In the genomic region with DNA sequence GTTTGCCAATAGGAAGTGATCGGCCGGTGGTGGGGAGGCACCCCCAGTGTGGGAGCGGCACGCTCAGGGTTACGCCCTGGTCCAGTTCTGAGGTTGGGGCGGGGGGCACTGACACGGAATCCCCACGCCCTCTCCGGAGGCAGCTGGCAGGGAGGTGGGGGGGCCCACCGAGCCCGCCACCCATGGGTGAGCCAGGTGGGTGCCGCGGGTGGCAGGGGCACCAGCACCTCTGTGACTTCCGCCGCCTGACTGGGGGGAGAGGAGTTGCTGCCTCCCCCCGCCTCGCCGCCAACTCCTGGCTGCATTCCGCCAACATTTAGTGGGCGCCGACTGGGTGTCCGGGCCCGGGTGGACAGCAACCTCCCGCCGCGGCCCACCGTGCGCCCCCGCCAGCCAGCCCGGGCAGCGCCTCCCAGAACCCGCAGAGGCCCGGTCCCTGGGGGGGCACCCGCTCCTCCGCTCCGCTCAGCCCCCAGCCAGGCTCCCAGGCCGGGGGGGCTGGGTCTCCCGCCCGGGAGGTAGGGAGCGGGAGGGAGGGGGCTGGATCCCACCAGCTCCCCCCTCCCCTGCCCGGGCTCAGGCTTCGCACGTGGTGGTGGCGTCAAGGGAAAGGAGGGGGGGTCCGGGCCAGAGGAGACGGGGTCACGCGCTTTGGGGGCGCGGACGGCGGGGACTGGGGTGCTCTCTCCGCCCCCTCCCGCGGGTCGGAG, we compare ENCODE assay signal across 8 cellular contexts. TPM values are rescaled to one million over a fixed set of nuclear protein-coding genes. Genes with fewer than 3 reads are reported as not detected.
DNase-seq lines count a peak whose midpoint lies in the region; ATAC-seq, FAIRE-seq and TF ChIP-seq lines count a peak whose summit lies in the region.

No MANE protein-coding gene starts in this region.

- peaks cover 4% of the 10 kb centered on the region for H3K4me1 Mint-ChIP-seq in activated T-helper 17 cell treated with anti-CD3 and anti-CD28 coated beads, Interleukin-2, amount 50 U/mL, for 72 hours
- H3K4me1 Mint-ChIP-seq in nephron progenitor cell = peaks cover 19% of the 10 kb centered on the region

- no peak overlapping the region for H3K27ac Mint-ChIP-seq in activated T-helper 17 cell treated with anti-CD3 and anti-CD28 coated beads, Interleukin-2, amount 50 U/mL, for 72 hours
- H3K27ac Mint-ChIP-seq in nephron progenitor cell = no peak overlapping the region

- H3K36me3 Mint-ChIP-seq in activated T-helper 17 cell treated with anti-CD3 and anti-CD28 coated beads, Interleukin-2, amount 50 U/mL, for 72 hours (ENCODE audit: low read depth) = peaks cover 21% of the 10 kb centered on the region
- no peaks in the 10 kb centered on the region for H3K36me3 Mint-ChIP-seq in nephron progenitor cell (ENCODE audit: low read depth)

- DNase-seq in NCI-H345 (lab: John Stamatoyannopoulos, UW) = peak; percentile 31
- DNase-seq in NCI-H345 treated with DMSO at 0.1 percent for 48 hours (lab: John Stamatoyannopoulos, UW; ENCODE audit: unreplicated experiment) = no peak
- peak in 1 of 2 donors; percentile 62 for DNase-seq in foreskin fibroblast
- peak; percentile 58 for DNase-seq in nephron progenitor cell
- DNase-seq in H54 (ENCODE audit: insufficient read length, low spot score) = no peak

- peak overlapping the region; percentile 82 for H3K4me3 Mint-ChIP-seq in activated T-helper 17 cell treated with anti-CD3 and anti-CD28 coated beads, Interleukin-2, amount 50 U/mL, for 72 hours
- peak overlapping the region; percentile 85 for H3K4me3 Mint-ChIP-seq in nephron progenitor cell

- no peak for ATAC-seq in activated T-helper 17 cell treated with anti-CD3 and anti-CD28 coated beads, Interleukin-2, amount 50 U/mL, for 72 hours (replicated peaks)
- ATAC-seq in GM21717 (IDR thresholded peaks at IDR 0.05; ENCODE audit: unreplicated experiment) = no peak

- no peak for TF ChIP-seq POLR2A in H54 (IDR thresholded peaks at IDR 0.05; ENCODE audit: low read depth, low read length)

- H3K4me3 ChIP-seq in foreskin fibroblast (ENCODE audit: low read depth in 1 of 2, low read length in 2 of 2) = peak overlapping the region; percentile 66 to 67

- no peak for TF ChIP-seq RAD21 in Ishikawa (IDR thresholded peaks at IDR 0.05; ENCODE audit: low read depth)

- H3K9me3 Mint-ChIP-seq in activated T-helper 17 cell treated with anti-CD3 and anti-CD28 coated beads, Interleukin-2, amount 50 U/mL, for 72 hours = no peaks in the 10 kb centered on the region
- no peaks in the 10 kb centered on the region for H3K9me3 Mint-ChIP-seq in nephron progenitor cell

- TF ChIP-seq CTCF in foreskin fibroblast (IDR thresholded peaks at IDR 0.05; ENCODE audit: low read depth, low read length) (no peak), nephron progenitor cell (IDR thresholded peaks at IDR 0.05) (no peak)

- H3K27me3 Mint-ChIP-seq in activated T-helper 17 cell treated with anti-CD3 and anti-CD28 coated beads, Interleukin-2, amount 50 U/mL, for 72 hours = no peaks in the 10 kb centered on the region
- H3K27me3 Mint-ChIP-seq in nephron progenitor cell (ENCODE audit: low read depth, poor library complexity) = peaks cover 21% of the 10 kb centered on the region

- no peak for TF ChIP-seq EP300 in Ishikawa (IDR thresholded peaks at IDR 0.05; ENCODE audit: borderline replicate concordance)

- FAIRE-seq in H54 (lab: Jason Lieb, UNC) = no peak

TF ChIP-seq in Ishikawa, 13 proteins besides CTCF, POLR2A, EP300 and RAD21:
- TF ChIP-seq, protein P1, sequence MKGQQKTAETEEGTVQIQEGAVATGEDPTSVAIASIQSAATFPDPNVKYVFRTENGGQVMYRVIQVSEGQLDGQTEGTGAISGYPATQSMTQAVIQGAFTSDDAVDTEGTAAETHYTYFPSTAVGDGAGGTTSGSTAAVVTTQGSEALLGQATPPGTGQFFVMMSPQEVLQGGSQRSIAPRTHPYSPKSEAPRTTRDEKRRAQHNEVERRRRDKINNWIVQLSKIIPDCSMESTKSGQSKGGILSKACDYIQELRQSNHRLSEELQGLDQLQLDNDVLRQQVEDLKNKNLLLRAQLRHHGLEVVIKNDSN (IDR thresholded peaks at IDR 0.05) = no peak; the same call in 1 of the 2 replicates
- TF ChIP-seq ZBTB7A (IDR thresholded peaks at IDR 0.05; ENCODE audit: low read depth) = peak; percentile 54; the same call in 1 of the 2 replicates
- TF ChIP-seq, protein P2, sequence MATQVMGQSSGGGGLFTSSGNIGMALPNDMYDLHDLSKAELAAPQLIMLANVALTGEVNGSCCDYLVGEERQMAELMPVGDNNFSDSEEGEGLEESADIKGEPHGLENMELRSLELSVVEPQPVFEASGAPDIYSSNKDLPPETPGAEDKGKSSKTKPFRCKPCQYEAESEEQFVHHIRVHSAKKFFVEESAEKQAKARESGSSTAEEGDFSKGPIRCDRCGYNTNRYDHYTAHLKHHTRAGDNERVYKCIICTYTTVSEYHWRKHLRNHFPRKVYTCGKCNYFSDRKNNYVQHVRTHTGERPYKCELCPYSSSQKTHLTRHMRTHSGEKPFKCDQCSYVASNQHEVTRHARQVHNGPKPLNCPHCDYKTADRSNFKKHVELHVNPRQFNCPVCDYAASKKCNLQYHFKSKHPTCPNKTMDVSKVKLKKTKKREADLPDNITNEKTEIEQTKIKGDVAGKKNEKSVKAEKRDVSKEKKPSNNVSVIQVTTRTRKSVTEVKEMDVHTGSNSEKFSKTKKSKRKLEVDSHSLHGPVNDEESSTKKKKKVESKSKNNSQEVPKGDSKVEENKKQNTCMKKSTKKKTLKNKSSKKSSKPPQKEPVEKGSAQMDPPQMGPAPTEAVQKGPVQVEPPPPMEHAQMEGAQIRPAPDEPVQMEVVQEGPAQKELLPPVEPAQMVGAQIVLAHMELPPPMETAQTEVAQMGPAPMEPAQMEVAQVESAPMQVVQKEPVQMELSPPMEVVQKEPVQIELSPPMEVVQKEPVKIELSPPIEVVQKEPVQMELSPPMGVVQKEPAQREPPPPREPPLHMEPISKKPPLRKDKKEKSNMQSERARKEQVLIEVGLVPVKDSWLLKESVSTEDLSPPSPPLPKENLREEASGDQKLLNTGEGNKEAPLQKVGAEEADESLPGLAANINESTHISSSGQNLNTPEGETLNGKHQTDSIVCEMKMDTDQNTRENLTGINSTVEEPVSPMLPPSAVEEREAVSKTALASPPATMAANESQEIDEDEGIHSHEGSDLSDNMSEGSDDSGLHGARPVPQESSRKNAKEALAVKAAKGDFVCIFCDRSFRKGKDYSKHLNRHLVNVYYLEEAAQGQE (IDR thresholded peaks at IDR 0.05; ENCODE audit: low read depth) = no peak
- TF ChIP-seq TCF12 (IDR thresholded peaks at IDR 0.05; ENCODE audit: low read depth) = no peak
- TF ChIP-seq NFIC (IDR thresholded peaks at IDR 0.05) = no peak
- TF ChIP-seq, protein P3, sequence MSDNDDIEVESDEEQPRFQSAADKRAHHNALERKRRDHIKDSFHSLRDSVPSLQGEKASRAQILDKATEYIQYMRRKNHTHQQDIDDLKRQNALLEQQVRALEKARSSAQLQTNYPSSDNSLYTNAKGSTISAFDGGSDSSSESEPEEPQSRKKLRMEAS (IDR thresholded peaks at IDR 0.05) = peak; percentile 86
- TF ChIP-seq TAF1 (IDR thresholded peaks at IDR 0.05; ENCODE audit: low read depth) = 0 out of 2 replicates have a peak, but pooled peaks have one; percentile 12
- TF ChIP-seq YY1 (IDR thresholded peaks at IDR 0.05; ENCODE audit: low read depth) = no peak
- TF ChIP-seq CREB1 (IDR thresholded peaks at IDR 0.05; ENCODE audit: low read depth) = no peak
- TF ChIP-seq CEBPB (IDR thresholded peaks at IDR 0.05) = no peak
- no peak for TF ChIP-seq FOXM1 (IDR thresholded peaks at IDR 0.05; ENCODE audit: borderline replicate concordance, low read depth)
- no peak for TF ChIP-seq EGR1 (IDR thresholded peaks at IDR 0.05)
- TF ChIP-seq TEAD4 (IDR thresholded peaks at IDR 0.05) = no peak
TF ChIP-seq in Ishikawa: peak in this region for 3.

RNA-seq across cellular contexts. Expression of a gene that starts 2.0 kb away (rescaled TPM):
- total RNA-seq in activated T-helper 17 cell treated with anti-CD3 and anti-CD28 coated beads, Interleukin-2, amount 50 U/mL, for 72 hours = 10 to 100 TPM; 38.5 to 41.3 TPM

RNA-seq across cellular contexts. Expression of a gene that starts 57.2 kb away (rescaled TPM):
- total RNA-seq in activated T-helper 17 cell treated with anti-CD3 and anti-CD28 coated beads, Interleukin-2, amount 50 U/mL, for 72 hours = 10 to 100 TPM; 32.8 to 39.1 TPM

RNA-seq across cellular contexts. Expression of a gene that starts 59.2 kb away (rescaled TPM):
- total RNA-seq in activated T-helper 17 cell treated with anti-CD3 and anti-CD28 coated beads, Interleukin-2, amount 50 U/mL, for 72 hours = 100 to 1,000 TPM; 143 to 155 TPM

Comparison
In these comparisons a context has a peak if more than half of its experiments do, and no peak if none do; other contexts are left out.
1. DNase-seq: peak in NCI-H345 (single experiment) and nephron progenitor cell (single experiment); none in NCI-H345 treated with DMSO at 0.1 percent for 48 hours (single experiment) and H54 (single experiment).